Comparison of ENCODE assay signal across 10 cellular contexts in the genomic region with DNA sequence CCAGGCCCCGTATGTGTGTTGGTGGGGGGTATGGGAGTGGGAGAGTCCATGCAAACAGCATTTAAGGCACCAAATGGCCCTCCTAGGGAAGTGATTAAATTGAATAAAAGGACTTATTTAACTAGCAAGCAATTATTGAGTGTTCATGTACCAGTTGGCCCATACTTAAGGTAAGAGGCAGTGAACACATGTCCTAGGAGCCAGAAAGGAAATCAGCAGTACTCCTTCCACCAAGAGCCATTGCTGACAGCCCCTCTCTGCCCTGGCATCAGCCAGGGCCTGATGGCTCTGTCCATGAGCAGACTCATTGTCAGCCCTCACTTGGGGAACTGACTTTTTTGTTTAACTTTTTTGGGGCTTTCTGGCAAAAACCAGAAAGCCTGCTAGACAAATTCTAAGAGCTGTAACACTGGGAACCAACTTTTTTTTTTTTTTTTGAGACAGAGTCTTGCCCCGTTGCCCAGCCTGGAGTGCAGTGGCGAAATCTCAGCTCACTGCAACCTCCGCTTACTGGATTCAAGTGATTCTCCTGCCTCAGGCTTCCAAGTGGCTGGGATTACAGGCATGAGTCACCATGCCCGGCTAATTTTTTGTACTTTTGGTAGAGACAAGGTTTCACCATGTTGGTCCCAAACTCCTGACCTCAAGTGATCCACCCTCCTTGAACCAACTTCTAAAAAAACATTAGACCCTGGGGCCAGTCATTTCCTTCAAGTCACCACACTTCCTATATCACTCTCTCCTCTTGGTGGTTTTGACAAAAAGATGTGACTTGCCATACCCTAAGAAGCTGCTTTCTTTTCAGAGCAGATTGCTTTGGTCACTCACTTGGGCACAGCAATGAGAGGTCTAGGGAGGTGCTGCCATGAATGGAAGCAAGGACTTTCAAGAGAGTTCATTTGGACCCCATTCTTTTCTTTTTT. TPM values are rescaled to one million over a fixed set of nuclear protein-coding genes. Genes with fewer than 3 reads are reported as not detected.
DNase-seq lines count a peak whose midpoint lies in the region; ATAC-seq and TF ChIP-seq lines count a peak whose summit lies in the region.
"Had no signal": no experiment of that assay in that cellular context is flagged by ENCODE, and none has a peak within 500 bp of the region (broad histone marks: within the 10 kb centered on the region; RNA-seq: fewer than 3 reads in every experiment).

No MANE protein-coding gene starts in this region.

- TF ChIP-seq CTCF in foreskin keratinocyte (conservative IDR thresholded peaks at IDR 0.05) (no peak), type B pancreatic cell (conservative IDR thresholded peaks at IDR 0.05) (no peak)

- H3K27me3 Mint-ChIP-seq in activated naive CD4-positive, alpha-beta T cell treated with anti-CD3 and anti-CD28 coated beads for 36 hours (ENCODE audit: low read depth) = no peaks in the 10 kb centered on the region
- H3K27me3 Mint-ChIP-seq in type B pancreatic cell = peaks cover 3% of the 10 kb centered on the region

- H3K36me3 ChIP-seq in adipocyte (ENCODE audit: control insufficient read depth, insufficient read depth, low read length, severe bottlenecking) = no peaks in the 10 kb centered on the region

- peak; percentile 24 to 76 for ATAC-seq in activated naive CD4-positive, alpha-beta T cell treated with anti-CD3 and anti-CD28 coated beads, Interleukin-2, amount 50 U/mL, for 72 hours
- ATAC-seq in foreskin keratinocyte (peak; percentile 55), GM21381 (IDR thresholded peaks at IDR 0.05; ENCODE audit: unreplicated experiment) (no peak), HG02623 (IDR thresholded peaks at IDR 0.05; ENCODE audit: unreplicated experiment) (no peak)

- no peak overlapping the region for H3K4me3 Mint-ChIP-seq in activated naive CD4-positive, alpha-beta T cell treated with anti-CD3 and anti-CD28 coated beads for 36 hours
- no peak overlapping the region for H3K4me3 Mint-ChIP-seq in type B pancreatic cell

- no peak overlapping the region for H3K27ac Mint-ChIP-seq in activated naive CD4-positive, alpha-beta T cell treated with anti-CD3 and anti-CD28 coated beads, Interleukin-2, amount 50 U/mL, for 72 hours
- H3K27ac Mint-ChIP-seq in activated naive CD4-positive, alpha-beta T cell treated with anti-CD3 and anti-CD28 coated beads for 36 hours = no peak overlapping the region
- H3K27ac Mint-ChIP-seq in type B pancreatic cell = peak overlapping the region; percentile 90

- peaks cover 31% of the 10 kb centered on the region for H3K4me1 ChIP-seq in adipocyte (ENCODE audit: control insufficient read depth, insufficient read depth, low read length)
- H3K4me1 ChIP-seq in foreskin keratinocyte = peaks cover 6% of the 10 kb centered on the region

- H3K9me3 Mint-ChIP-seq in activated naive CD4-positive, alpha-beta T cell treated with anti-CD3 and anti-CD28 coated beads, Interleukin-2, amount 50 U/mL, for 72 hours = no peaks in the 10 kb centered on the region
- H3K9me3 Mint-ChIP-seq in activated naive CD4-positive, alpha-beta T cell treated with anti-CD3 and anti-CD28 coated beads for 36 hours = no peaks in the 10 kb centered on the region
- no peaks in the 10 kb centered on the region for H3K9me3 Mint-ChIP-seq in type B pancreatic cell

- H3K9me3 ChIP-seq in adipocyte (ENCODE audit: control insufficient read depth, low read length) = no peaks in the 10 kb centered on the region

- H3K36me3 Mint-ChIP-seq in activated naive CD4-positive, alpha-beta T cell treated with anti-CD3 and anti-CD28 coated beads, Interleukin-2, amount 50 U/mL, for 72 hours = no peaks in the 10 kb centered on the region
- no peaks in the 10 kb centered on the region for H3K36me3 Mint-ChIP-seq in activated naive CD4-positive, alpha-beta T cell treated with anti-CD3 and anti-CD28 coated beads for 36 hours (ENCODE audit: low read depth)
- no peaks in the 10 kb centered on the region for H3K36me3 Mint-ChIP-seq in type B pancreatic cell

- CTCF ChIA-PET in activated naive CD4-positive, alpha-beta T cell treated with anti-CD3 and anti-CD28 coated beads for 36 hours (lab: Charles Lee) = interaction anchor here (1.7 kb wide), 1 partner anchor 12 kb away, joined by 3 read pairs; no protein-coding TSS in a partner anchor

- intact Hi-C loops in activated naive CD4-positive, alpha-beta T cell treated with anti-CD3 and anti-CD28 coated beads for 36 hours (cut with micrococcal nuclease) = no loop called here

- no peak overlapping the region for H3K27ac ChIP-seq in foreskin keratinocyte

- no peak for DNase-seq in activated naive CD4-positive, alpha-beta T cell treated with anti-CD3 and anti-CD28 coated beads, Interleukin-2, amount 50 U/mL, for 72 hours (ENCODE audit: low spot score in 2 of 2)
- no peak for DNase-seq in activated naive CD4-positive, alpha-beta T cell treated with anti-CD3 and anti-CD28 coated beads for 36 hours
- DNase-seq in adipocyte (ENCODE audit: low read depth) (peak; percentile 75), foreskin keratinocyte (peak in 1 of 2 donors; percentile 59), type B pancreatic cell (ENCODE audit: extremely low spot score, unreplicated experiment) (no peak), dedifferentiated amniotic fluid mesenchymal stem cell (ENCODE audit: extremely low spot score) (no peak)
- DNase-seq: NCI-H1105 had no signal

- no peak overlapping the region for H3K9ac ChIP-seq in adipocyte (ENCODE audit: low read length)

- H3K27me3 ChIP-seq in adipocyte (replicated peaks; ENCODE audit: control insufficient read depth, insufficient read depth, low read length) = no peaks in the 10 kb centered on the region
- H3K27me3 ChIP-seq in foreskin keratinocyte = no peaks in the 10 kb centered on the region

- no peak overlapping the region for H3K4me3 ChIP-seq in adipocyte (ENCODE audit: low read length)

- H3K4me1 Mint-ChIP-seq in activated naive CD4-positive, alpha-beta T cell treated with anti-CD3 and anti-CD28 coated beads for 36 hours (ENCODE audit: low read depth) = no peaks in the 10 kb centered on the region
- peaks cover 26% of the 10 kb centered on the region for H3K4me1 Mint-ChIP-seq in type B pancreatic cell (ENCODE audit: unreplicated experiment)

RNA-seq across cellular contexts. Expression of a gene that starts 10.7 kb away (rescaled TPM):
- total RNA-seq in activated naive CD4-positive, alpha-beta T cell treated with anti-CD3 and anti-CD28 coated beads, Interleukin-2, amount 50 U/mL, for 72 hours = 1 to 10 TPM; 1.3 to 2.3 TPM
- under 1 TPM; 0.21 to 0.64 TPM for total RNA-seq in activated naive CD4-positive, alpha-beta T cell treated with anti-CD3 and anti-CD28 coated beads for 36 hours
- 2.9 and 3.0 TPM in 2 replicates for total RNA-seq in foreskin keratinocyte
- 3.2 and 3.4 TPM in 2 replicates for polyA plus RNA-seq in foreskin keratinocyte
- 7.2 and 7.6 TPM in 2 replicates for total RNA-seq in type B pancreatic cell (ENCODE audit: low replicate concordance)

RNA-seq across cellular contexts. Expression of a gene that starts 25.1 kb away (rescaled TPM):
- total RNA-seq in activated naive CD4-positive, alpha-beta T cell treated with anti-CD3 and anti-CD28 coated beads, Interleukin-2, amount 50 U/mL, for 72 hours = 1 to 10 TPM; 1.1 to 1.3 TPM
- 1 to 10 TPM in 1 of 2 experiments, under 1 TPM in 1; 0.64 to 1.2 TPM for total RNA-seq in activated naive CD4-positive, alpha-beta T cell treated with anti-CD3 and anti-CD28 coated beads for 36 hours
- total RNA-seq in foreskin keratinocyte = 0.11 and 0.14 TPM in 2 replicates
- 0.03 and 0.08 TPM in 2 replicates for polyA plus RNA-seq in foreskin keratinocyte
- total RNA-seq in type B pancreatic cell (ENCODE audit: low replicate concordance) = 1.4 and 1.5 TPM in 2 replicates
- total RNA-seq: lung microvascular endothelial cell had no signal

RNA-seq across cellular contexts. Expression of a gene that starts 25.3 kb away (rescaled TPM):
- 100 to 1,000 TPM; 396 to 399 TPM for total RNA-seq in activated naive CD4-positive, alpha-beta T cell treated with anti-CD3 and anti-CD28 coated beads, Interleukin-2, amount 50 U/mL, for 72 hours
- 100 to 1,000 TPM; 677 to 784 TPM for total RNA-seq in activated naive CD4-positive, alpha-beta T cell treated with anti-CD3 and anti-CD28 coated beads for 36 hours
- total RNA-seq in foreskin keratinocyte (369 and 412 TPM in 2 replicates), type B pancreatic cell (ENCODE audit: low replicate concordance) (445 and 544 TPM in 2 replicates)
- 557 and 587 TPM in 2 replicates for polyA plus RNA-seq in foreskin keratinocyte

RNA-seq across cellular contexts. Expression of a gene that starts 28.1 kb away (rescaled TPM):
- not detected for total RNA-seq in activated naive CD4-positive, alpha-beta T cell treated with anti-CD3 and anti-CD28 coated beads, Interleukin-2, amount 50 U/mL, for 72 hours
- total RNA-seq in activated naive CD4-positive, alpha-beta T cell treated with anti-CD3 and anti-CD28 coated beads for 36 hours = not detected
- total RNA-seq in foreskin keratinocyte (0.03 and 0.07 TPM in 2 replicates), type B pancreatic cell (ENCODE audit: low replicate concordance) (2.5 and 4.4 TPM in 2 replicates)
- 0.03 TPM in 1 of 2 replicates, not detected in the other for polyA plus RNA-seq in foreskin keratinocyte
- total RNA-seq: lung microvascular endothelial cell had no signal

RNA-seq across cellular contexts. Expression of a gene that starts 32.3 kb away (rescaled TPM):
- 1 to 10 TPM; 1.5 to 3.8 TPM for total RNA-seq in activated naive CD4-positive, alpha-beta T cell treated with anti-CD3 and anti-CD28 coated beads, Interleukin-2, amount 50 U/mL, for 72 hours
- 1 to 10 TPM; 1.8 to 2.0 TPM for total RNA-seq in activated naive CD4-positive, alpha-beta T cell treated with anti-CD3 and anti-CD28 coated beads for 36 hours
- total RNA-seq in foreskin keratinocyte = 0.63 and 0.71 TPM in 2 replicates
- 0.55 and 0.85 TPM in 2 replicates for polyA plus RNA-seq in foreskin keratinocyte
- 2.5 and 2.9 TPM in 2 replicates for total RNA-seq in type B pancreatic cell (ENCODE audit: low replicate concordance)

Comparison
In these comparisons a context has a peak if more than half of its experiments do, and no peak if none do; other contexts are left out.
1. ATAC-seq: peak in activated naive CD4-positive, alpha-beta T cell treated with anti-CD3 and anti-CD28 coated beads, Interleukin-2, amount 50 U/mL, for 72 hours (2 of 2) and foreskin keratinocyte (single experiment); none in GM21381 (single experiment) and HG02623 (single experiment).